In genomic region chr16:14501331-14502255, GRCh38 we compare ENCODE assay signal across 8 cellular contexts.
DNase-seq lines count a peak whose midpoint lies in the region; ATAC-seq and TF ChIP-seq lines count a peak whose summit lies in the region.

No MANE protein-coding gene starts in this region.

- peak overlapping the region; percentile 94 for H2BK20ac ChIP-seq in IMR-90 (ENCODE audit: low read depth, low read length)

- H3K27ac ChIP-seq in BLaER1 (no peak overlapping the region), IMR-90 (ENCODE audit: insufficient read depth, low read length) (peak overlapping the region; percentile 77), SJSA1 (peak overlapping the region; percentile 42), esophagus muscularis mucosa (replicated peaks in 1 of 4) (peak overlapping the region; percentile 60 to 80 (median 72))

- POLR2A ChIA-PET in IMR-90 (lab: Charles Lee; ENCODE audit: unreplicated experiment), result no interaction called here

- H2BK15ac ChIP-seq in IMR-90 (ENCODE audit: low read depth, low read length), result peak overlapping the region; percentile 87; the same call in 2 of the 3 replicates

- no TSS peak for BruUV-seq in IMR-90 (replicated peaks; lab: Mats Ljungman, UMichigan)

- no peaks in the 10 kb centered on the region for H3K27me3 ChIP-seq in BLaER1
- no peaks in the 10 kb centered on the region for H3K27me3 ChIP-seq in IMR-90 (ENCODE audit: control insufficient read depth, insufficient read depth, low read length)
- H3K27me3 ChIP-seq in SJSA1 (replicated peaks), result no peaks in the 10 kb centered on the region
- H3K27me3 ChIP-seq in esophagus muscularis mucosa, result no peaks in the 10 kb centered on the region

- intact Hi-C loops in IMR-90 (cut with micrococcal nuclease), result loop anchor here (1.0 kb wide), 1 partner anchor 14 kb away; no protein-coding TSS in a partner anchor
- intact Hi-C loops in esophagus muscularis mucosa (cut with DNase I), result no loop called here
- intact Hi-C loops in mucosa of descending colon (cut with DNase I, micrococcal nuclease), result no loop called here

- in situ Hi-C loops in IMR-90 (cut with MboI; ENCODE audit: low sequenced_read_pairs), result no loop called here

- H3K79me1 ChIP-seq in IMR-90 (ENCODE audit: low read depth in 1 of 2, low read length in 2 of 2), result peaks cover 9 to 30% of the 10 kb centered on the region in 2 experiments; a peak in 3 of 4 replicates

- no peaks in the 10 kb centered on the region for H3K9me3 Mint-ChIP-seq in activated T-cell treated with anti-CD3 and anti-CD28 coated beads, Interleukin-2, amount 50 U/mL, for 72 hours

- H3K23ac ChIP-seq in IMR-90 (ENCODE audit: low read depth, low read length), result peak overlapping the region; percentile 75; the same call in 1 of the 2 replicates

- dilution Hi-C loops in IMR-90 (cut with HindIII; ENCODE audit: low sequenced_read_pairs, unreplicated experiment), result no loop called here

- TF ChIP-seq POLR2A in IMR-90 (IDR thresholded peaks at IDR 0.05; ENCODE audit: low read depth, low read length) (no peak), esophagus muscularis mucosa (IDR thresholded peaks at IDR 0.05; ENCODE audit: low read depth) (no peak)

- H2AK9ac ChIP-seq in IMR-90 (replicated peaks; ENCODE audit: low read depth, low read length, poor library complexity), result peak overlapping the region; percentile 59

- DNase-seq in IMR-90, result peak; percentile 94
- DNase-seq in SJSA1 (ENCODE audit: low read depth in 1 of 2, low spot score in 2 of 2), result peak; percentile 86 to 88
- peak; percentile 95 for DNase-seq in esophagus muscularis mucosa (ENCODE audit: extremely low spot score)
- DNase-seq in mucosa of descending colon, result peak; percentile 66 to 74 (median 67)
- DNase-seq in HuH-7 (ENCODE audit: low spot score), result no peak
- no peak for DNase-seq in activated T-cell treated with anti-CD3 and anti-CD28 coated beads, Interleukin-2, amount 50 U/mL, for 72 hours

- no peak for TF ChIP-seq EP300 in esophagus muscularis mucosa (IDR thresholded peaks at IDR 0.05)

- H3K9me1 ChIP-seq in IMR-90 (ENCODE audit: insufficient read depth, low read length), result peaks cover 20% of the 10 kb centered on the region

- no peak for TF ChIP-seq CTCF in IMR-90 (conservative IDR thresholded peaks at IDR 0.05; ENCODE audit: low read depth, low read length)
- TF ChIP-seq CTCF in esophagus muscularis mucosa (IDR thresholded peaks at IDR 0.05), result peak in 1 of 3 experiments; percentile 13
- no peak for TF ChIP-seq CTCF in mucosa of descending colon (IDR thresholded peaks at IDR 0.05)

- H4K20me1 ChIP-seq in BLaER1, result peaks cover 30% of the 10 kb centered on the region; the same call in 1 of the 2 replicates
- H4K20me1 ChIP-seq in IMR-90 (ENCODE audit: insufficient read depth, low read length), result no peaks in the 10 kb centered on the region; the same call in 1 of the 2 replicates

- no peaks in the 10 kb centered on the region for H3K27me3 Mint-ChIP-seq in activated T-cell treated with anti-CD3 and anti-CD28 coated beads, Interleukin-2, amount 50 U/mL, for 72 hours (ENCODE audit: low read depth)

- TF ChIP-seq RAD21 in IMR-90 (IDR thresholded peaks at IDR 0.05; ENCODE audit: low read length), result no peak

- H4K8ac ChIP-seq in IMR-90 (ENCODE audit: low read depth in 2 of 2, low read length in 2 of 2), result peak overlapping the region; percentile 5 to 64; a peak in 3 of 4 replicates

- peak overlapping the region; percentile 76 for H2AK5ac ChIP-seq in IMR-90 (ENCODE audit: low read depth, low read length)

- H3K4me2 ChIP-seq in BLaER1, result peak overlapping the region; percentile 43
- H3K4me2 ChIP-seq in IMR-90 (ENCODE audit: low read depth, low read length), result peak overlapping the region; percentile 64

- H3K4me3 ChIP-seq in BLaER1, result no peak overlapping the region
- H3K4me3 ChIP-seq in IMR-90 (ENCODE audit: insufficient read depth, low read depth, low read length), result no peak overlapping the region
- no peak overlapping the region for H3K4me3 ChIP-seq in SJSA1
- H3K4me3 ChIP-seq in esophagus muscularis mucosa, result peak overlapping the region in 3 of 4 donors; percentile 17 to 38 (median 31)
- H3K4me3 ChIP-seq in mucosa of descending colon, result no peak overlapping the region

- peak overlapping the region; percentile 94 for H3K14ac ChIP-seq in IMR-90 (replicated peaks; ENCODE audit: low read depth, low read length)

- peak overlapping the region; percentile 83 for H2AFZ ChIP-seq in IMR-90 (replicated peaks; ENCODE audit: low read length, poor library complexity)

- H3K4me3 Mint-ChIP-seq in activated T-cell treated with anti-CD3 and anti-CD28 coated beads, Interleukin-2, amount 50 U/mL, for 72 hours, result no peak overlapping the region

- H3K27ac Mint-ChIP-seq in activated T-cell treated with anti-CD3 and anti-CD28 coated beads, Interleukin-2, amount 50 U/mL, for 72 hours, result no peak overlapping the region

- no peaks in the 10 kb centered on the region for H3K36me3 Mint-ChIP-seq in activated T-cell treated with anti-CD3 and anti-CD28 coated beads, Interleukin-2, amount 50 U/mL, for 72 hours (ENCODE audit: insufficient read depth in 2 of 2)

- H3K4me1 Mint-ChIP-seq in activated T-cell treated with anti-CD3 and anti-CD28 coated beads, Interleukin-2, amount 50 U/mL, for 72 hours (ENCODE audit: low read depth), result peaks cover 46% of the 10 kb centered on the region

- H3K18ac ChIP-seq in IMR-90 (ENCODE audit: low read depth, low read length), result peak overlapping the region; percentile 43

- peak overlapping the region; percentile 69; the same call in 1 of the 2 replicates for H3K56ac ChIP-seq in IMR-90 (ENCODE audit: extremely low read depth, insufficient read depth, low read length)

- H2BK5ac ChIP-seq in IMR-90 (ENCODE audit: low read depth, low read length, poor library complexity, severe bottlenecking), result peak overlapping the region; percentile 84

- peak; percentile 88 for ATAC-seq in IMR-90 (ENCODE audit: low read depth)
- peak; percentile 90 for ATAC-seq in mucosa of descending colon
- no peak for ATAC-seq in activated T-cell treated with anti-CD3 and anti-CD28 coated beads, Interleukin-2, amount 50 U/mL, for 72 hours (replicated peaks in 1 of 2)
- ATAC-seq in HG03469 (IDR thresholded peaks at IDR 0.05; ENCODE audit: unreplicated experiment), result no peak

- CTCF ChIA-PET in IMR-90 (lab: Yijun Ruan, JAX), result interaction anchor here (0.9 to 1.7 kb wide), 4 partner anchors 10 to 216 kb away, joined by 3 to 7 read pairs (median 4); no protein-coding TSS in a partner anchor

- H4K5ac ChIP-seq in IMR-90 (ENCODE audit: low read depth, low read length), result peak overlapping the region; percentile 11

- H3K9ac ChIP-seq in BLaER1 (no peak overlapping the region), IMR-90 (ENCODE audit: low read depth, low read length) (peak overlapping the region; percentile 42; the same call in 1 of the 2 replicates)

- peak overlapping the region; percentile 86 for H3K4ac ChIP-seq in IMR-90 (ENCODE audit: low read depth, low read length)

- H3K36me3 ChIP-seq in BLaER1 (peaks cover 8% of the 10 kb centered on the region; the same call in 1 of the 2 replicates), IMR-90 (ENCODE audit: control insufficient read depth, insufficient read depth, low read length) (no peaks in the 10 kb centered on the region), SJSA1 (no peaks in the 10 kb centered on the region), esophagus muscularis mucosa (no peaks in the 10 kb centered on the region), mucosa of descending colon (ENCODE audit: low read depth) (no peaks in the 10 kb centered on the region)

- H3K4me1 ChIP-seq in BLaER1, result peaks cover 15% of the 10 kb centered on the region
- peaks cover 25% of the 10 kb centered on the region for H3K4me1 ChIP-seq in IMR-90 (ENCODE audit: control insufficient read depth, insufficient read depth, low read length)
- peaks cover 39% of the 10 kb centered on the region for H3K4me1 ChIP-seq in SJSA1 (replicated peaks)
- peaks cover 39 to 64% (median 44%) of the 10 kb centered on the region in 4 donors for H3K4me1 ChIP-seq in esophagus muscularis mucosa
- H3K4me1 ChIP-seq in mucosa of descending colon (ENCODE audit: low read depth), result peaks cover 6% of the 10 kb centered on the region

- peak overlapping the region; percentile 83 for H2BK120ac ChIP-seq in IMR-90 (ENCODE audit: low read depth, low read length)

- H3K9me3 ChIP-seq in BLaER1 (no peaks in the 10 kb centered on the region), IMR-90 (ENCODE audit: control insufficient read depth, insufficient read depth, low read length) (no peaks in the 10 kb centered on the region), SJSA1 (replicated peaks) (no peaks in the 10 kb centered on the region), esophagus muscularis mucosa (no peaks in the 10 kb centered on the region), mucosa of descending colon (no peaks in the 10 kb centered on the region)

- H4K91ac ChIP-seq in IMR-90 (ENCODE audit: insufficient read depth, low read depth, low read length), result peak overlapping the region; percentile 80

- WGBS in IMR-90 (ENCODE audit: extremely low coverage in 2 of 2, insufficient read length in 1 of 2), 2 experiments, result 0% methylated on average over 2 of the region's 9 CpGs; no CpG with 5 or more reads in 1 of the 2 experiments
- WGBS in esophagus muscularis mucosa, result 32% methylated on average over 7 of the region's 9 CpGs

TF ChIP-seq in IMR-90, 13 proteins besides CTCF, POLR2A, EP300 and RAD21 (continues in another document):
- TF ChIP-seq MXI1 (IDR thresholded peaks at IDR 0.05; ENCODE audit: borderline replicate concordance, low read depth, low read length) (peak; percentile 76; the same call in 1 of the 2 replicates), MAZ (IDR thresholded peaks at IDR 0.05; ENCODE audit: borderline replicate concordance, low read depth, low read length) (peak; percentile 64; the same call in 1 of the 2 replicates), CHD1 (IDR thresholded peaks at IDR 0.05; ENCODE audit: low read depth, low read length) (no peak), NFE2L2 (IDR thresholded peaks at IDR 0.05; ENCODE audit: low read depth, low read length) (peak; percentile 98), BHLHE40 (IDR thresholded peaks at IDR 0.05; ENCODE audit: low read depth, low read length) (peak; percentile 90), MAFK (IDR thresholded peaks at IDR 0.05; ENCODE audit: low read depth, low read length) (peak; percentile 98), CEBPB (IDR thresholded peaks at IDR 0.05; ENCODE audit: low read depth, low read length) (peak; percentile 56), SMC3 (IDR thresholded peaks at IDR 0.05; ENCODE audit: low read depth, low read length) (no peak), FOS (IDR thresholded peaks at IDR 0.05; ENCODE audit: low read depth, low read length) (peak; percentile 82)
- TF ChIP-seq, protein P1, sequence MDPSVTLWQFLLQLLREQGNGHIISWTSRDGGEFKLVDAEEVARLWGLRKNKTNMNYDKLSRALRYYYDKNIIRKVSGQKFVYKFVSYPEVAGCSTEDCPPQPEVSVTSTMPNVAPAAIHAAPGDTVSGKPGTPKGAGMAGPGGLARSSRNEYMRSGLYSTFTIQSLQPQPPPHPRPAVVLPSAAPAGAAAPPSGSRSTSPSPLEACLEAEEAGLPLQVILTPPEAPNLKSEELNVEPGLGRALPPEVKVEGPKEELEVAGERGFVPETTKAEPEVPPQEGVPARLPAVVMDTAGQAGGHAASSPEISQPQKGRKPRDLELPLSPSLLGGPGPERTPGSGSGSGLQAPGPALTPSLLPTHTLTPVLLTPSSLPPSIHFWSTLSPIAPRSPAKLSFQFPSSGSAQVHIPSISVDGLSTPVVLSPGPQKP (IDR thresholded peaks at IDR 0.05; ENCODE audit: borderline replicate concordance, low read depth, low read length), result no peak

Comparison
In these comparisons a context has a peak if more than half of its experiments do, and no peak if none do; other contexts are left out.
1. H3K4me3 ChIP-seq: peak in esophagus muscularis mucosa (3 of 4); none in BLaER1 (single experiment), IMR-90 (single experiment), SJSA1 (single experiment) and mucosa of descending colon (single experiment).
2. ATAC-seq: peak in IMR-90 (single experiment) and mucosa of descending colon (single experiment); none in activated T-cell treated with anti-CD3 and anti-CD28 coated beads, Interleukin-2, amount 50 U/mL, for 72 hours (0 of 2) and HG03469 (single experiment).
3. DNase-seq: peak in IMR-90 (single experiment), SJSA1 (2 of 2), esophagus muscularis mucosa (single experiment) and mucosa of descending colon (3 of 3); none in HuH-7 (single experiment) and activated T-cell treated with anti-CD3 and anti-CD28 coated beads, Interleukin-2, amount 50 U/mL, for 72 hours (0 of 2).